Comparison of ENCODE assay signal across 34 cellular contexts in genomic region chr5:100693481-100693880, GRCh38.
"Had no signal": no experiment of that assay in that cellular context is flagged by ENCODE, and none has a peak within 500 bp of the region (broad histone marks: within the 10 kb centered on the region; RNA-seq: fewer than 3 reads in every experiment).

No MANE protein-coding gene starts in this region.

- H3K27me3 Mint-ChIP-seq: activated CD4-positive, alpha-beta T cell treated with anti-CD3 and anti-CD28 coated beads for 36 hours; activated CD4-positive, alpha-beta T cell treated with anti-CD3 and anti-CD28 coated beads, Interleukin-2, amount 10 ng/mL, durations not matched to agents 7 days and 5 days; activated T-cell treated with anti-CD3 and anti-CD28 coated beads, Interleukin-2, amount 50 U/mL, for 24 hours; brain had no signal

- ATAC-seq: activated CD4-positive, alpha-beta T cell treated with anti-CD3 and anti-CD28 coated beads for 36 hours; activated CD4-positive, CD25-positive, alpha-beta regulatory T cell treated with anti-CD3 and anti-CD28 coated beads, Interleukin-2, amount 50 U/mL, for 24 hours; activated CD8-positive, alpha-beta T cell treated with anti-CD3 and anti-CD28 coated beads, Interleukin-2, amount 10 ng/mL, durations not matched to agents 7 days and 5 days; activated naive CD4-positive, alpha-beta T cell treated with anti-CD3 and anti-CD28 coated beads, Interleukin-2, amount 50 U/mL, for 72 hours; PC-3; WTC11 had no signal

- H3K9me3 Mint-ChIP-seq: activated CD4-positive, alpha-beta T cell treated with anti-CD3 and anti-CD28 coated beads, Interleukin-2, amount 10 ng/mL, durations not matched to agents 7 days and 5 days; activated naive CD4-positive, alpha-beta T cell treated with anti-CD3 and anti-CD28 coated beads, Interleukin-2, amount 50 U/mL, for 72 hours; activated T-cell treated with anti-CD3 and anti-CD28 coated beads, Interleukin-2, amount 50 U/mL, for 24 hours; activated T-helper 2 cell treated with anti-CD3 and anti-CD28 coated beads, Interferon-gamma antibody, Interleukin-2, Interleukin-4, amounts not matched to agents 10 μg/mL and 5 μg/mL and 100 μg/mL, durations not matched to agents 14 hours and 24 hours and 36 hours; brain; T-helper 2 cell treated with Interferon-gamma antibody and Interleukin-4, amounts not matched to agents 5 μg/mL and 100 μg/mL, for 36 hours; WTC11 had no signal

- H3K27me3 ChIP-seq: adrenal gland, Peyer's patch, SJSA1 had no signal

- DNase-seq: activated CD4-positive, alpha-beta T cell treated with anti-CD3 and anti-CD28 coated beads for 36 hours; activated CD4-positive, alpha-beta T cell treated with anti-CD3 and anti-CD28 coated beads, Interleukin-2, amount 10 ng/mL, durations not matched to agents 7 days and 5 days; activated CD4-positive, alpha-beta T cell treated with anti-CD3 and anti-CD28 coated beads, Interleukin-2, amount 50 U/mL, for 48 hours; activated CD8-positive, alpha-beta T cell treated with anti-CD3 and anti-CD28 coated beads, Interleukin-2, amount 10 ng/mL, durations not matched to agents 7 days and 5 days; activated gamma-delta T cell; activated naive CD4-positive, alpha-beta T cell treated with Interleukin-2 at 50 U/mL for 16 hours; activated T-cell treated with anti-CD3 and anti-CD28 coated beads, Interleukin-2, amount 50 U/mL, for 24 hours; adrenal gland; anterior cingulate cortex; caudate nucleus; cerebellar nuclear complex; NCI-H1105; NCI-H1417 treated with DMSO at 0.1 percent for 48 hours; NCI-H187 treated with DMSO at 0.1 percent for 48 hours; NCI-H2081; NCI-H2171 treated with DMSO at 0.1 percent for 48 hours; NCI-H2227 treated with DMSO at 0.1 percent for 48 hours; NCI-H446; NCI-H510A treated with DMSO at 0.1 percent for 48 hours; NCI-H526 treated with DMSO at 0.1 percent for 48 hours; NCI-H82; PC-3; Peyer's patch; RPMI8226; SHP77 treated with DMSO at 0.1 percent for 48 hours; SK-N-SH had no signal

- H3K27ac Mint-ChIP-seq: activated CD4-positive, alpha-beta T cell treated with anti-CD3 and anti-CD28 coated beads for 36 hours; activated CD4-positive, alpha-beta T cell treated with anti-CD3 and anti-CD28 coated beads, Interleukin-2, amount 10 ng/mL, durations not matched to agents 7 days and 5 days; activated CD8-positive, alpha-beta T cell treated with anti-CD3 and anti-CD28 coated beads, Interleukin-2, amount 10 ng/mL, durations not matched to agents 7 days and 5 days; activated naive CD4-positive, alpha-beta T cell treated with anti-CD3 and anti-CD28 coated beads, Interleukin-2, amount 50 U/mL, for 72 hours; activated T-cell treated with anti-CD3 and anti-CD28 coated beads, Interleukin-2, amount 50 U/mL, for 24 hours; activated T-helper 2 cell treated with anti-CD3 and anti-CD28 coated beads, Interferon-gamma antibody, Interleukin-2, Interleukin-4, amounts not matched to agents 10 μg/mL and 5 μg/mL and 100 μg/mL, durations not matched to agents 14 hours and 24 hours and 36 hours; brain; T-helper 1 cell treated with Interleukin-12 subunit alpha and Interleukin-12 subunit beta and Interleukin-4 antibody, amounts not matched to agents 30 μg/mL and 1 μg/mL, for 36 hours; T-helper 2 cell treated with Interferon-gamma antibody and Interleukin-4, amounts not matched to agents 5 μg/mL and 100 μg/mL, for 36 hours; WTC11 had no signal

- H3K27ac ChIP-seq: adrenal gland, Peyer's patch, SJSA1 had no signal

- H3K4me1 ChIP-seq: adrenal gland, Peyer's patch, SJSA1 had no signal

- H3K4me3 Mint-ChIP-seq: activated CD4-positive, alpha-beta T cell treated with anti-CD3 and anti-CD28 coated beads for 36 hours; activated CD4-positive, alpha-beta T cell treated with anti-CD3 and anti-CD28 coated beads, Interleukin-2, amount 10 ng/mL, durations not matched to agents 7 days and 5 days; activated CD8-positive, alpha-beta T cell treated with anti-CD3 and anti-CD28 coated beads, Interleukin-2, amount 10 ng/mL, durations not matched to agents 7 days and 5 days; activated T-cell treated with anti-CD3 and anti-CD28 coated beads, Interleukin-2, amount 50 U/mL, for 24 hours; brain; T-helper 1 cell treated with Interleukin-12 subunit alpha and Interleukin-12 subunit beta and Interleukin-4 antibody, amounts not matched to agents 30 μg/mL and 1 μg/mL, for 36 hours; T-helper 2 cell treated with Interferon-gamma antibody and Interleukin-4, amounts not matched to agents 5 μg/mL and 100 μg/mL, for 36 hours; WTC11 had no signal

- H3K36me3 Mint-ChIP-seq: activated naive CD4-positive, alpha-beta T cell treated with anti-CD3 and anti-CD28 coated beads, Interleukin-2, amount 50 U/mL, for 72 hours; brain; WTC11 had no signal

- H3K9me3 ChIP-seq: adrenal gland, Peyer's patch, SJSA1, SK-N-SH had no signal

- H3K9ac ChIP-seq: SK-N-SH had no signal

- H3K4me1 Mint-ChIP-seq: activated CD4-positive, alpha-beta T cell treated with anti-CD3 and anti-CD28 coated beads for 36 hours; brain had no signal

- H3K36me3 ChIP-seq: adrenal gland, Peyer's patch, SJSA1 had no signal

- H3K4me3 ChIP-seq: adrenal gland, Peyer's patch, SJSA1 had no signal
